8 cellular contexts compared by ENCODE assay signal in genomic region chr2:55112229-55113016, GRCh38.
A peak's percentile ranks its signal among the peaks of the same experiment; 100 is the strongest.
DNase-seq lines count a peak whose midpoint lies in the region; ATAC-seq and TF ChIP-seq lines count a peak whose summit lies in the region.

No MANE protein-coding gene starts in this region.

- H3K9me3 Mint-ChIP-seq in CD4-positive, alpha-beta T cell, result no peaks in the 10 kb centered on the region

- intact Hi-C loops in CD4-positive, alpha-beta T cell (cut with DNase I, micrococcal nuclease), result no loop called here

- H3K79me2 ChIP-seq in parathyroid adenoma, result no peaks in the 10 kb centered on the region

- TF ChIP-seq CTCF in HL-60 (IDR thresholded peaks at IDR 0.05; ENCODE audit: insufficient read depth, low read length) (no peak), fibroblast of villous mesenchyme (IDR thresholded peaks at IDR 0.05; ENCODE audit: insufficient read depth, low read depth, low read length) (peak; percentile 17), parathyroid adenoma (IDR thresholded peaks at IDR 0.05) (no peak)
- no peak for TF ChIP-seq CTCF in CD4-positive, alpha-beta T cell (IDR thresholded peaks at IDR 0.05)

- no peaks in the 10 kb centered on the region for H3K27me3 Mint-ChIP-seq in CD4-positive, alpha-beta T cell

- CTCF ChIA-PET in CD4-positive, alpha-beta T cell (lab: Charles Lee), result no interaction called here

- peak; percentile 57 to 88 for DNase-seq in HL-60 (ENCODE audit: low read depth in 1 of 2, low spot score in 1 of 2)
- peak; percentile 99 for DNase-seq in SIG-M5 treated with dmso at 0.1 percent for 504 hours (lab: John Stamatoyannopoulos, UW; ENCODE audit: unreplicated experiment)
- DNase-seq in fibroblast of villous mesenchyme (ENCODE audit: low read depth), result peak; percentile 76
- no peak for DNase-seq in kidney glomerular epithelial cell (lab: John Stamatoyannopoulos, UW)
- DNase-seq in CD4-positive, alpha-beta T cell, result no peak
- DNase-seq in epidermal melanocyte (ENCODE audit: insufficient read length, low spot score), result no peak

- H3K27ac ChIP-seq in HL-60 (replicated peaks), result peak overlapping the region; percentile 97
- H3K27ac ChIP-seq in parathyroid adenoma, result peak overlapping the region; percentile 26
- H3K27ac ChIP-seq in CD4-positive, alpha-beta T cell (ENCODE audit: low read depth, low read length), result no peak overlapping the region

- no peaks in the 10 kb centered on the region for H3K36me3 Mint-ChIP-seq in CD4-positive, alpha-beta T cell (ENCODE audit: low read depth)

- peak overlapping the region; percentile 42 for H2AFZ ChIP-seq in parathyroid adenoma

- H3K4me3 Mint-ChIP-seq in CD4-positive, alpha-beta T cell, result no peak overlapping the region

- no peak overlapping the region for H3K27ac Mint-ChIP-seq in CD4-positive, alpha-beta T cell

- H3K4me2 ChIP-seq in parathyroid adenoma (ENCODE audit: low read length), result no peak overlapping the region

- H3K4me1 ChIP-seq in parathyroid adenoma, result no peaks in the 10 kb centered on the region

- H3K9me3 ChIP-seq in parathyroid adenoma (ENCODE audit: control insufficient read depth, low read length), result no peaks in the 10 kb centered on the region
- no peaks in the 10 kb centered on the region for H3K9me3 ChIP-seq in CD4-positive, alpha-beta T cell (ENCODE audit: control insufficient read depth, low read length)

- no peaks in the 10 kb centered on the region for H3K36me3 ChIP-seq in parathyroid adenoma (ENCODE audit: control insufficient read depth, insufficient read depth, low read length)

- no peak for ATAC-seq in CD4-positive, alpha-beta T cell (ENCODE audit: poor library complexity)
- ATAC-seq in GM21619 (IDR thresholded peaks at IDR 0.05; ENCODE audit: unreplicated experiment), result no peak

- H3K4me3 ChIP-seq in HL-60 (replicated peaks; ENCODE audit: insufficient read depth, low read length) (peak overlapping the region; percentile 38; the same call in 1 of the 2 replicates), fibroblast of villous mesenchyme (ENCODE audit: low read depth, low read length) (no peak overlapping the region), parathyroid adenoma (ENCODE audit: low read depth, low read length) (no peak overlapping the region)

- no peaks in the 10 kb centered on the region for H3K4me1 Mint-ChIP-seq in CD4-positive, alpha-beta T cell (ENCODE audit: low read depth)

- H3K27me3 ChIP-seq in HL-60 (ENCODE audit: insufficient read depth, poor library complexity, severe bottlenecking) (no peaks in the 10 kb centered on the region), parathyroid adenoma (ENCODE audit: control insufficient read depth, insufficient read depth, low read length) (no peaks in the 10 kb centered on the region)
- H3K27me3 ChIP-seq in CD4-positive, alpha-beta T cell (ENCODE audit: control insufficient read depth, insufficient read depth, low read length), result no peaks in the 10 kb centered on the region

- H3K9ac ChIP-seq in parathyroid adenoma, result no peak overlapping the region

- POLR2A ChIA-PET in CD4-positive, alpha-beta T cell (lab: Charles Lee), result no interaction called here

Comparison
In these comparisons a context has a peak if more than half of its experiments do, and no peak if none do; other contexts are left out.
1. DNase-seq: peak in HL-60 (2 of 2), SIG-M5 treated with dmso at 0.1 percent for 504 hours (single experiment) and fibroblast of villous mesenchyme (single experiment); none in kidney glomerular epithelial cell (single experiment), CD4-positive, alpha-beta T cell (0 of 10) and epidermal melanocyte (single experiment).